ENCODE assay signal across 8 cellular contexts in the genomic region with DNA sequence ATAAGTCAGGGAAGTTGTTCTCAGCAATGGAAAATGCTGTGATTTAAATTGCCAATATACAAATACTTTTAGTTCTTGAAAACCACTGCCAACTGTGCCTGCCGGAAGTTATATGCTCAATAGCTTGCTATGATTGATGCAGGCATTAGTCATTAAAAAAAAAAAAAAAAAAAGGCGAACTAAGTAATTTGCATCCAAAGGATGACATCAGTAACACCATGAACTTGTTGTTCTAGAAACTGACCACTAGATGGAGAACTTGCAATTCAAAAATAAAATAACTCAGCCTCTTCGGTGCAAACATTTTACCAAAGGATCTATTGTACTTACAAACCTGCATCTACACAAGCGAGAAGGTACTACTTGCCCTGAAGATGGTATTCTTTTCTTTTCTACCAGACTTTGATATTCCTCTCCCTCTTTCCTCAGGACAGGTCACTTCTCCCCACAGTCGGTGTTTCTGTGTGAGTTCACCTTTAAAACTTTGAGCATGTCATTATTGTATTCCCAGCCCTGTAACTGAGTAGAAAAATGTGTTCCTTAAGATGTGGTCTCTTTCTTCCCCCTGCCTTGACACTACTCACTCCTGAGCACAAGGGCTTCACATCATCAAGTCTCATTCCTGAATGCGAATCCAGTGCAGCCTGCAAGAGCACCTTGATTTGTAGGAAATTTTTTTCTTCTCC.
A peak's percentile ranks its signal among the peaks of the same experiment; 100 is the strongest.
DNase-seq lines count a peak whose midpoint lies in the region; ATAC-seq and TF ChIP-seq lines count a peak whose summit lies in the region.

No MANE protein-coding gene starts in this region.

- no peaks in the 10 kb centered on the region for H3K36me3 ChIP-seq in DOHH2 (ENCODE audit: control insufficient read depth, low read length)

- no peaks in the 10 kb centered on the region for H3K9me2 ChIP-seq in DOHH2 (replicated peaks; ENCODE audit: control insufficient read depth, low read length)

- H3K27ac ChIP-seq in DOHH2 (ENCODE audit: low read depth, low read length), result no peak overlapping the region

- TF ChIP-seq CTCF in DOHH2 (IDR thresholded peaks at IDR 0.05; ENCODE audit: low read depth, low read length, poor library complexity, severe bottlenecking), result peak; percentile 61

- H4K20me1 ChIP-seq in DOHH2 (ENCODE audit: control insufficient read depth, insufficient read depth, low read depth, low read length), result no peaks in the 10 kb centered on the region

- H3K79me2 ChIP-seq in DOHH2 (ENCODE audit: control insufficient read depth, low read length), result no peaks in the 10 kb centered on the region

- H3K9me3 ChIP-seq in DOHH2 (ENCODE audit: control insufficient read depth, insufficient read depth, low read length), result no peaks in the 10 kb centered on the region

- H3K36me3 Mint-ChIP-seq in stimulated activated effector memory CD8-positive, alpha-beta T cell treated with anti-CD3 and anti-CD28 coated beads, Interleukin-12 subunit alpha, Interleukin-12 subunit beta, amount 100 ng/mL, for 72 hours, result no peaks in the 10 kb centered on the region

- H3K4me3 ChIP-seq in DOHH2 (ENCODE audit: low read length), result no peak overlapping the region

- no peak overlapping the region for H3K27ac Mint-ChIP-seq in stimulated activated effector memory CD8-positive, alpha-beta T cell treated with anti-CD3 and anti-CD28 coated beads, Interleukin-12 subunit alpha, Interleukin-12 subunit beta, amount 100 ng/mL, for 72 hours

- ATAC-seq in GM19467 (IDR thresholded peaks at IDR 0.05; ENCODE audit: unreplicated experiment), result peak; percentile 73
- peak; percentile 75 for ATAC-seq in HG03469 (IDR thresholded peaks at IDR 0.05; ENCODE audit: unreplicated experiment)
- ATAC-seq in stimulated activated effector memory CD8-positive, alpha-beta T cell treated with anti-CD3 and anti-CD28 coated beads, Interleukin-12 subunit alpha, Interleukin-12 subunit beta, amount 100 ng/mL, for 72 hours, result peak; percentile 52
- no peak for ATAC-seq in HG03039 (IDR thresholded peaks at IDR 0.05; ENCODE audit: unreplicated experiment)

- 0 out of 2 replicates have a peak, but pooled peaks cover 3% of the 10 kb centered on the region for H3K27me3 ChIP-seq in DOHH2 (ENCODE audit: control insufficient read depth, low read length)

- peak; percentile 50 for DNase-seq in NCI-H524 treated with DMSO at 0.1 percent for 48 hours (lab: John Stamatoyannopoulos, UW)
- DNase-seq in astrocyte of the hippocampus (ENCODE audit: low read depth, low spot score), result peak; percentile 78
- peak; percentile 65 for DNase-seq in iPS-NIHi11 (ENCODE audit: low spot score)
- DNase-seq in stimulated activated effector memory CD8-positive, alpha-beta T cell treated with anti-CD3 and anti-CD28 coated beads, Interleukin-12 subunit alpha, Interleukin-12 subunit beta, amount 100 ng/mL, for 72 hours (ENCODE audit: low spot score in 2 of 2), result no peak

- H3K9me3 Mint-ChIP-seq in stimulated activated effector memory CD8-positive, alpha-beta T cell treated with anti-CD3 and anti-CD28 coated beads, Interleukin-12 subunit alpha, Interleukin-12 subunit beta, amount 100 ng/mL, for 72 hours, result no peaks in the 10 kb centered on the region

- no peak overlapping the region for H3K4me2 ChIP-seq in DOHH2 (ENCODE audit: low read length)

- H3K4me1 Mint-ChIP-seq in stimulated activated effector memory CD8-positive, alpha-beta T cell treated with anti-CD3 and anti-CD28 coated beads, Interleukin-12 subunit alpha, Interleukin-12 subunit beta, amount 100 ng/mL, for 72 hours, result no peaks in the 10 kb centered on the region

- H3K4me1 ChIP-seq in DOHH2 (ENCODE audit: control insufficient read depth, low read length), result no peaks in the 10 kb centered on the region

- no peak overlapping the region for H3K4me3 Mint-ChIP-seq in stimulated activated effector memory CD8-positive, alpha-beta T cell treated with anti-CD3 and anti-CD28 coated beads, Interleukin-12 subunit alpha, Interleukin-12 subunit beta, amount 100 ng/mL, for 72 hours

- no peaks in the 10 kb centered on the region for H3F3A ChIP-seq in DOHH2 (ENCODE audit: control insufficient read depth, insufficient read depth)

Comparison
In these comparisons a context has a peak if more than half of its experiments do, and no peak if none do; other contexts are left out.
1. DNase-seq: peak in NCI-H524 treated with DMSO at 0.1 percent for 48 hours (single experiment), astrocyte of the hippocampus (single experiment) and iPS-NIHi11 (single experiment); none in stimulated activated effector memory CD8-positive, alpha-beta T cell treated with anti-CD3 and anti-CD28 coated beads, Interleukin-12 subunit alpha, Interleukin-12 subunit beta, amount 100 ng/mL, for 72 hours (0 of 2).